8 cellular contexts compared by ENCODE assay signal in the genomic region with DNA sequence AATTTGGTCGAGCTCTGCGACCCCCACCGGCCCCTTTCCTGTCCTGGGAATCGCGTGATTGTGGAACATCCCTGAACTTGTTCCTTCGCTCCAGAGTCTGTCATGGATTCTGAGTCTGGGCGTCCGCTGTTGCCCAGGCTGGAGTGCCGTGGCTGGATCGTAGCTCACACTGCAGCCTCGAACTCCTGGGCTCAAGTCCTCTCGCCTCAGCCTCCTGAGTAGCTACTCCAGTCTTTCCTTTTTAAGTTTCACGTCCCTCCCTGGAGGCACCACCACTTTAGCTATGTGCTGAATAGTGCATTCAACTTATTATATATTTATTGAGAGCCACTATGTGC. TPM values are rescaled to one million over a fixed set of nuclear protein-coding genes. Genes with fewer than 3 reads are reported as not detected.
DNase-seq lines count a peak whose midpoint lies in the region; ATAC-seq and TF ChIP-seq lines count a peak whose summit lies in the region.

No MANE protein-coding gene starts in this region.

- peaks cover 3% of the 10 kb centered on the region for H3K4me1 Mint-ChIP-seq in activated naive CD4-positive, alpha-beta T cell treated with anti-CD3 and anti-CD28 coated beads for 36 hours (ENCODE audit: low read depth)

- no peaks in the 10 kb centered on the region for H3K27me3 Mint-ChIP-seq in activated naive CD4-positive, alpha-beta T cell treated with anti-CD3 and anti-CD28 coated beads for 36 hours (ENCODE audit: low read depth)

- H3K9me3 Mint-ChIP-seq in activated naive CD4-positive, alpha-beta T cell treated with anti-CD3 and anti-CD28 coated beads for 36 hours = no peaks in the 10 kb centered on the region

- H3K36me3 Mint-ChIP-seq in activated naive CD4-positive, alpha-beta T cell treated with anti-CD3 and anti-CD28 coated beads for 36 hours (ENCODE audit: low read depth) = no peaks in the 10 kb centered on the region

- H3K4me3 Mint-ChIP-seq in activated naive CD4-positive, alpha-beta T cell treated with anti-CD3 and anti-CD28 coated beads for 36 hours = peak overlapping the region; percentile 79

- no peak overlapping the region for H3K27ac Mint-ChIP-seq in activated naive CD4-positive, alpha-beta T cell treated with anti-CD3 and anti-CD28 coated beads for 36 hours

- DNase-seq in activated naive CD4-positive, alpha-beta T cell treated with anti-CD3 and anti-CD28 coated beads for 36 hours = no peak
- DNase-seq in activated naive CD4-positive, alpha-beta T cell treated with anti-CD3 and anti-CD28 coated beads, Interleukin-2, amount 50 U/mL, for 16 hours = no peak
- DNase-seq in fibroblast of the aortic adventitia (ENCODE audit: low read depth) (peak; percentile 41), omental fat pad (ENCODE audit: low spot score) (no peak)
- DNase-seq in stimulated activated naive CD4-positive, alpha-beta T cell treated with Interleukin-2 at 50 U/mL for 16 hours (lab: John Stamatoyannopoulos, UW) = no peak

- H3K36me3 ChIP-seq in parathyroid adenoma (ENCODE audit: control insufficient read depth, insufficient read depth, low read length) = no peaks in the 10 kb centered on the region

- no peak for TF ChIP-seq CTCF in fibroblast of the aortic adventitia (IDR thresholded peaks at IDR 0.05; ENCODE audit: insufficient read depth, low read length)
- TF ChIP-seq CTCF in parathyroid adenoma (IDR thresholded peaks at IDR 0.05) = no peak
- TF ChIP-seq CTCF in omental fat pad (IDR thresholded peaks at IDR 0.05) = no peak

- H3K4me1 ChIP-seq in parathyroid adenoma = no peaks in the 10 kb centered on the region

- H3K4me2 ChIP-seq in parathyroid adenoma (ENCODE audit: low read length) = peak overlapping the region; percentile 68

- peak overlapping the region; percentile 93 for H2AFZ ChIP-seq in parathyroid adenoma

- intact Hi-C loops in activated naive CD4-positive, alpha-beta T cell treated with anti-CD3 and anti-CD28 coated beads for 36 hours (cut with micrococcal nuclease) = no loop called here

- ATAC-seq in SK-N-SH treated with all-trans-retinoic acid at 6 μM for 48 hours = peak; percentile 49
- no peak for ATAC-seq in HG03196 (IDR thresholded peaks at IDR 0.05; ENCODE audit: unreplicated experiment)
- no peak for ATAC-seq in omental fat pad (ENCODE audit: low FRiP score)

- H3K79me2 ChIP-seq in parathyroid adenoma = no peaks in the 10 kb centered on the region

- no peaks in the 10 kb centered on the region for H3K9me3 ChIP-seq in parathyroid adenoma (ENCODE audit: control insufficient read depth, low read length)

- H3K9ac ChIP-seq in parathyroid adenoma = no peak overlapping the region

- no peaks in the 10 kb centered on the region for H3K27me3 ChIP-seq in parathyroid adenoma (ENCODE audit: control insufficient read depth, insufficient read depth, low read length)

- peak overlapping the region; percentile 55 for H3K27ac ChIP-seq in parathyroid adenoma

- CTCF ChIA-PET in activated naive CD4-positive, alpha-beta T cell treated with anti-CD3 and anti-CD28 coated beads for 36 hours (lab: Charles Lee) = interaction anchor here (0.6 to 2.6 kb wide), 6 partner anchors 20 to 111 kb away, joined by 3 to 13 read pairs (median 6); no protein-coding TSS in a partner anchor

- H3K4me3 ChIP-seq in fibroblast of the aortic adventitia (ENCODE audit: low read depth, low read length) (peak overlapping the region; percentile 67), parathyroid adenoma (ENCODE audit: low read depth, low read length) (peak overlapping the region; percentile 55)

TF ChIP-seq in SK-N-SH treated with all-trans-retinoic acid at 6 μM for 48 hours, 23 proteins besides CTCF, POLR2A, EP300 and RAD21:
- TF ChIP-seq ZC3H10 (CRISPR knock-in tag; IDR thresholded peaks at IDR 0.05) (no peak), ZNF70 (CRISPR knock-in tag; IDR thresholded peaks at IDR 0.05) (no peak), ZNF565 (CRISPR knock-in tag; conservative IDR thresholded peaks at IDR 0.05; ENCODE audit: low read depth) (no peak)
TF ChIP-seq in SK-N-SH treated with all-trans-retinoic acid at 6 μM for 48 hours: peak in this region for 0.

RNA-seq across cellular contexts. Expression of a gene that starts 0.7 kb away (rescaled TPM):
- not detected for total RNA-seq in activated naive CD4-positive, alpha-beta T cell treated with anti-CD3 and anti-CD28 coated beads for 36 hours
- total RNA-seq in fibroblast of the aortic adventitia (ENCODE audit: low replicate concordance) (not detected in 2 replicates), omental fat pad (under 1 TPM in 1 of 4 donors, not detected in 3; 0.63 TPM)

RNA-seq across cellular contexts. Expression of a gene that starts 21.3 kb away (rescaled TPM):
- total RNA-seq in activated naive CD4-positive, alpha-beta T cell treated with anti-CD3 and anti-CD28 coated beads for 36 hours = 1 to 10 TPM; 1.4 to 1.7 TPM
- 0.72 TPM in 1 of 2 replicates, not detected in the other for total RNA-seq in fibroblast of the aortic adventitia (ENCODE audit: low replicate concordance)
- 1 to 10 TPM; 1.7 to 6.5 (median 2.4) TPM for total RNA-seq in omental fat pad

RNA-seq across cellular contexts. Expression of a gene that starts 31.8 kb away (rescaled TPM):
- 1 to 10 TPM; 4.4 TPM for total RNA-seq in activated naive CD4-positive, alpha-beta T cell treated with anti-CD3 and anti-CD28 coated beads for 36 hours
- total RNA-seq in fibroblast of the aortic adventitia (ENCODE audit: low replicate concordance) (12.7 and 27.8 TPM in 2 replicates), omental fat pad (10 to 100 TPM in 1 of 4 donors, 1 to 10 TPM in 3; 7.7 to 11.5 (median 8.1) TPM)

RNA-seq across cellular contexts. Expression of a gene that starts 44.0 kb away (rescaled TPM):
- 1 to 10 TPM; 2.9 to 3.3 TPM for total RNA-seq in activated naive CD4-positive, alpha-beta T cell treated with anti-CD3 and anti-CD28 coated beads for 36 hours
- 8.9 and 74.0 TPM in 2 replicates for total RNA-seq in fibroblast of the aortic adventitia (ENCODE audit: low replicate concordance)
- 100 to 1,000 TPM in 2 of 4 donors, 10 to 100 TPM in 2; 22.8 to 238 (median 99.4) TPM for total RNA-seq in omental fat pad

RNA-seq across cellular contexts. Expression of a gene that starts 54.3 kb away (rescaled TPM):
- total RNA-seq in activated naive CD4-positive, alpha-beta T cell treated with anti-CD3 and anti-CD28 coated beads for 36 hours = not detected
- total RNA-seq in fibroblast of the aortic adventitia (ENCODE audit: low replicate concordance) (0.18 TPM in 1 of 2 replicates, not detected in the other), omental fat pad (under 1 TPM in 3 of 4 donors, not detected in 1; 0.50 to 0.96 (median 0.56) TPM)
